18 cellular contexts compared by ENCODE assay signal in the genomic region with DNA sequence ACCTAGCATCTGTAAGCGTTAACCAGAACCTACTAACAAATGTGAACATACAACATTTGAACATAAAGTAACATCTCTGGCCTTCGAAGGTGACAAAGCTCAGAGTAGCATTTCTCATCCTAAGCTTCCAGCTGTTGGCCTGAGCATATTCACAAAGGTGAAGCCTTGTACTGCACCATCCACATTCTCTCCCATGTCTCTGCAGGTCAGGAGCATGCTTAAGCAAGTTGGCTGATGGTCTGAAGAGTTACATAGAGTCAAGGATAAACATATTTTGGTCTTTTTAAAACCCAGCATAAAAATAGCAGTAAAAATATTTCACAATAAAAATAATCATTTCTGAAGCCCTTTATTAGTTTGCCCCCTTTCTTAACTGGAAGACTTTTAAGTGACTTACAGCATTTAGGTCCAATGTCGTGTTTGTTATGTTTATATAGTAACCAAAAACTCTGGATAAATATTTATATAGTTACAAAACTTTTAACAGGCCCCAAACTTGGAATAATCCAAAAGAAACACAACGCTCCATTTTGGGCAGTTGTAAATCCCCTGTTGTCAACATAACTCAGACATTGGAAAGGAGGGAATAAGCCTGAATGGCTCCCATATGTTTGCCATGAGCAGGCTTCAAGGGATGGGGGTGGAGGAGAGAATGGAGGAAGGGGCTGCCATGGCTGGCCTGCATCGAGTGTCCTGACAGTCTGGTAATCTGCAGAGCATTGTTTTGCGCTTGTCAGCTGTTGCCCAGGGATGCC. TPM values are rescaled to one million over a fixed set of nuclear protein-coding genes. Genes with fewer than 3 reads are reported as not detected.
DNase-seq lines count a peak whose midpoint lies in the region; ATAC-seq, FAIRE-seq and TF ChIP-seq lines count a peak whose summit lies in the region.
"Had no signal": no experiment of that assay in that cellular context is flagged by ENCODE, and none has a peak within 500 bp of the region (broad histone marks: within the 10 kb centered on the region; RNA-seq: fewer than 3 reads in every experiment).

No MANE protein-coding gene starts in this region.

- H3K4me1 ChIP-seq in right lobe of liver, result peaks cover 0 to 51% (median 26%) of the 10 kb centered on the region in 4 donors
- H3K4me1 ChIP-seq in thoracic aorta (ENCODE audit: control insufficient read depth in 1 of 2, low read depth in 2 of 2), result peaks cover 51 to 88% of the 10 kb centered on the region in 2 donors

- ATAC-seq in right lobe of liver (peak in 1 of 4 donors; percentile 49), thoracic aorta (ENCODE audit: insufficient number of reproducible peaks, low FRiP score, low read depth) (peak; percentile 12), T-helper 17 cell (no peak), HG02588 (IDR thresholded peaks at IDR 0.05; ENCODE audit: unreplicated experiment) (no peak)
- ATAC-seq: activated CD8-positive, alpha-beta T cell treated with anti-CD3 and anti-CD28 coated beads for 36 hours had no signal

- H3K27me3 ChIP-seq in bronchial epithelial cell (ENCODE audit: control insufficient read depth, insufficient read depth, low read length) (no peaks in the 10 kb centered on the region), right lobe of liver (no peaks in the 10 kb centered on the region), thoracic aorta (replicated peaks; ENCODE audit: insufficient read depth) (no peaks in the 10 kb centered on the region)
- H3K27me3 ChIP-seq: heart left ventricle, testis had no signal

- WGBS in right lobe of liver (ENCODE audit: insufficient coverage, low coverage, low lambda C conversion rate, missing lambda C conversion rate), result 53% methylated on average over 5 of the region's 6 CpGs

- H3K27me3 Mint-ChIP-seq in T-helper 17 cell, result peaks cover 2% of the 10 kb centered on the region
- H3K27me3 Mint-ChIP-seq: activated CD8-positive, alpha-beta T cell treated with anti-CD3 and anti-CD28 coated beads for 36 hours; CD4-positive, alpha-beta memory T cell had no signal

- no peak for TF ChIP-seq CTCF in bronchial epithelial cell (IDR thresholded peaks at IDR 0.05; ENCODE audit: insufficient read depth, low read length, severe bottlenecking)
- no peak for TF ChIP-seq CTCF in right lobe of liver (IDR thresholded peaks at IDR 0.05)
- TF ChIP-seq CTCF in thoracic aorta (IDR thresholded peaks at IDR 0.05), result no peak

- no peak overlapping the region for H3K27ac Mint-ChIP-seq in T-helper 17 cell
- H3K27ac Mint-ChIP-seq: activated CD8-positive, alpha-beta T cell treated with anti-CD3 and anti-CD28 coated beads for 36 hours; CD4-positive, alpha-beta memory T cell had no signal

- FAIRE-seq in bronchial epithelial cell (lab: Jason Lieb, UNC), result no peak

- TF ChIP-seq POLR2A in right lobe of liver (IDR thresholded peaks at IDR 0.05), result no peak

- DNase-seq in DMS53 (lab: John Stamatoyannopoulos, UW), result peak; percentile 14
- no peak for DNase-seq in DMS53 treated with DMSO at 0.1 percent for 48 hours (lab: John Stamatoyannopoulos, UW; ENCODE audit: unreplicated experiment)
- peak; percentile 82 for DNase-seq in bronchial epithelial cell (ENCODE audit: low read depth)
- DNase-seq in right lobe of liver, result no peak
- no peak for DNase-seq in thoracic aorta (ENCODE audit: low spot score)
- no peak for DNase-seq in T-helper 17 cell
- DNase-seq in substantia nigra (lab: John Stamatoyannopoulos, UW), result no peak
- DNase-seq: 8988T; activated CD8-positive, alpha-beta T cell treated with anti-CD3 and anti-CD28 coated beads for 36 hours; CD4-positive, alpha-beta memory T cell; erythroblast; heart left ventricle; NCI-H1930; NCI-H524 treated with DMSO at 0.1 percent for 48 hours; stimulated activated CD4-positive, alpha-beta T cell treated with anti-CD3 and anti-CD28 coated beads, Interleukin-2, amount 100 ng/mL, for 24 hours; SW 1271; testis had no signal

- intact Hi-C loops in right lobe of liver (cut with DNase I), result no loop called here

- H3K27ac ChIP-seq in right lobe of liver (peak overlapping the region in 2 of 3 donors; percentile 23 to 42), thoracic aorta (peak overlapping the region; percentile 82 to 85), substantia nigra (ENCODE audit: low read depth, low read length, poor library complexity, severe bottlenecking) (no peak overlapping the region)
- H3K27ac ChIP-seq: testis had no signal

- H3K9me3 ChIP-seq in right lobe of liver (no peaks in the 10 kb centered on the region), thoracic aorta (no peaks in the 10 kb centered on the region), T-helper 17 cell (ENCODE audit: control insufficient read depth, low read length, poor library complexity, severe bottlenecking) (no peaks in the 10 kb centered on the region)
- H3K9me3 ChIP-seq: testis had no signal

- no peaks in the 10 kb centered on the region for H3K4me1 Mint-ChIP-seq in T-helper 17 cell
- H3K4me1 Mint-ChIP-seq: CD4-positive, alpha-beta memory T cell had no signal

- H3K4me3 ChIP-seq in bronchial epithelial cell (ENCODE audit: low read depth, low read length), result no peak overlapping the region
- H3K4me3 ChIP-seq in right lobe of liver, result no peak overlapping the region
- no peak overlapping the region for H3K4me3 ChIP-seq in thoracic aorta
- H3K4me3 ChIP-seq: heart left ventricle, testis had no signal

- peaks cover 2% of the 10 kb centered on the region for H3K36me3 Mint-ChIP-seq in T-helper 17 cell (ENCODE audit: low read depth)
- H3K36me3 Mint-ChIP-seq: CD4-positive, alpha-beta memory T cell had no signal

- H3K36me3 ChIP-seq in bronchial epithelial cell (ENCODE audit: control insufficient read depth, insufficient read depth, low read length) (no peaks in the 10 kb centered on the region), right lobe of liver (no peaks in the 10 kb centered on the region), thoracic aorta (no peaks in the 10 kb centered on the region)
- H3K36me3 ChIP-seq: heart left ventricle had no signal

- no peak overlapping the region for H3K4me3 Mint-ChIP-seq in T-helper 17 cell
- H3K4me3 Mint-ChIP-seq: activated CD8-positive, alpha-beta T cell treated with anti-CD3 and anti-CD28 coated beads for 36 hours; CD4-positive, alpha-beta memory T cell had no signal

RNA-seq across cellular contexts. Expression of a gene that starts 42.8 kb away (rescaled TPM):
- total RNA-seq in bronchial epithelial cell, result 50.0 and 101 TPM in 2 replicates
- total RNA-seq in right lobe of liver, result 10 to 100 TPM in 5 of 6 experiments, 1 to 10 TPM in 1; 9.0 to 33.2 (median 20.8) TPM
- 100 to 1,000 TPM; 111 to 119 TPM for total RNA-seq in thoracic aorta
- under 1 TPM; 0.57 to 0.73 TPM for total RNA-seq in T-helper 17 cell

Comparison
In these comparisons a context has a peak if more than half of its experiments do, and no peak if none do; other contexts are left out.
1. DNase-seq: peak in DMS53 (single experiment) and bronchial epithelial cell (single experiment); none in DMS53 treated with DMSO at 0.1 percent for 48 hours (single experiment), right lobe of liver (0 of 3), thoracic aorta (single experiment), T-helper 17 cell (0 of 3) and substantia nigra (0 of 49).
2. RNA of a gene that starts 42.8 kb away (total RNA-seq): 111 to 119 TPM in thoracic aorta, 50.0 to 101 TPM in bronchial epithelial cell and 9.0 to 33.2 TPM in right lobe of liver; 0.57 to 0.73 TPM in T-helper 17 cell; every median in the first group is over 4 times any median in the second.